In genomic region chr10:31318382-31318853, GRCh38 we compare ENCODE assay signal across 8 cellular contexts. TPM values are rescaled to one million over a fixed set of nuclear protein-coding genes. Genes with fewer than 3 reads are reported as not detected.
DNase-seq lines count a peak whose midpoint lies in the region; ATAC-seq and TF ChIP-seq lines count a peak whose summit lies in the region.

No MANE protein-coding gene starts in this region.

- peaks cover 57% of the 10 kb centered on the region for H3K4me1 Mint-ChIP-seq in nephron

- ATAC-seq in GM18520 (IDR thresholded peaks at IDR 0.05; ENCODE audit: unreplicated experiment) (peak; percentile 54), HG03025 (IDR thresholded peaks at IDR 0.05; ENCODE audit: low FRiP score, unreplicated experiment) (peak; percentile 78), thoracic aorta (ENCODE audit: insufficient number of reproducible peaks, low FRiP score, low read depth) (peak; percentile 19)

- CTCF ChIA-PET in AG04450 (lab: Charles Lee), result interaction anchor here (0.8 to 1.9 kb wide), 2 partner anchors 52 to 534 kb away, joined by 3 to 5 read pairs; no protein-coding TSS in a partner anchor

- peak overlapping the region; percentile 88 for H3K4me3 ChIP-seq in AG04450 (ENCODE audit: low read depth, low read length)
- peak overlapping the region; percentile 73 to 85 (median 82) for H3K4me3 ChIP-seq in fibroblast of lung (replicated peaks in 1 of 4; ENCODE audit: control extremely low read depth in 1 of 4, insufficient read depth in 1 of 4, low read depth in 3 of 4, low read length in 4 of 4)
- peak overlapping the region; percentile 94 for H3K4me3 ChIP-seq in thoracic aorta

- H3K27ac Mint-ChIP-seq in nephron, result peak overlapping the region; percentile 90 to 96 (median 94)

- H2AFZ ChIP-seq in fibroblast of lung (ENCODE audit: low read length), result peak overlapping the region; percentile 69

- no peaks in the 10 kb centered on the region; the same call in 1 of the 2 replicates for H3K9me3 ChIP-seq in AG04450 (ENCODE audit: control insufficient read depth, insufficient read depth, low read length)
- no peaks in the 10 kb centered on the region for H3K9me3 ChIP-seq in fibroblast of lung (ENCODE audit: control insufficient read depth, insufficient read depth, low read depth, low read length)
- no peaks in the 10 kb centered on the region for H3K9me3 ChIP-seq in thoracic aorta

- H3K27ac ChIP-seq in AG04450 (ENCODE audit: low read depth, low read length), result peak overlapping the region; percentile 93
- H3K27ac ChIP-seq in fibroblast of lung (ENCODE audit: insufficient read depth, low read length), result peak overlapping the region; percentile 96
- H3K27ac ChIP-seq in thoracic aorta, result peak overlapping the region; percentile 95 to 98

- no peaks in the 10 kb centered on the region for H3K27me3 Mint-ChIP-seq in nephron (ENCODE audit: low read depth)

- H3K4me1 ChIP-seq in fibroblast of lung (ENCODE audit: control insufficient read depth, extremely low read depth, insufficient read depth, low read length), result peaks cover 14% of the 10 kb centered on the region
- peaks cover 7 to 25% of the 10 kb centered on the region in 2 donors for H3K4me1 ChIP-seq in thoracic aorta (ENCODE audit: control insufficient read depth in 1 of 2, low read depth in 2 of 2)

- H4K20me1 ChIP-seq in fibroblast of lung (ENCODE audit: control insufficient read depth, extremely low read depth, insufficient read depth, low read length), result no peaks in the 10 kb centered on the region

- no peaks in the 10 kb centered on the region for H3K27me3 ChIP-seq in AG04450 (ENCODE audit: control insufficient read depth, insufficient read depth, low read length)
- no peaks in the 10 kb centered on the region for H3K27me3 ChIP-seq in fibroblast of lung (ENCODE audit: control insufficient read depth, insufficient read depth, low read length)
- no peaks in the 10 kb centered on the region for H3K27me3 ChIP-seq in thoracic aorta (replicated peaks; ENCODE audit: insufficient read depth)

- peaks cover 63% of the 10 kb centered on the region for H3K79me2 ChIP-seq in fibroblast of lung (ENCODE audit: control insufficient read depth, insufficient read depth, low read length)

- no peak for DNase-seq in AG04450 (ENCODE audit: low read depth, low spot score)
- DNase-seq in NOMO-1 treated with dmso at 0.1 percent for 144 hours (lab: John Stamatoyannopoulos, UW; ENCODE audit: unreplicated experiment), result peak; percentile 78
- peak; percentile 85 to 86 for DNase-seq in activated T-cell treated with anti-CD3 and anti-CD28 coated beads, Interleukin-2, amount 50 U/mL, for 48 hours
- DNase-seq in fibroblast of lung (ENCODE audit: low read depth in 2 of 2), result peak; percentile 69 to 84
- peak; percentile 40 for DNase-seq in thoracic aorta (ENCODE audit: low spot score)

- H3K4me2 ChIP-seq in fibroblast of lung (ENCODE audit: extremely low read depth, insufficient read depth, low read length), result peak overlapping the region; percentile 84

- no peak for TF ChIP-seq CTCF in AG04450 (IDR thresholded peaks at IDR 0.05; ENCODE audit: low read depth, low read length)
- TF ChIP-seq CTCF in fibroblast of lung (conservative IDR thresholded peaks at IDR 0.05 in 1 of 2, IDR thresholded peaks at IDR 0.05 in 1 of 2; ENCODE audit: low read depth in 1 of 2, low read length in 2 of 2), result no peak
- TF ChIP-seq CTCF in nephron (IDR thresholded peaks at IDR 0.05; ENCODE audit: unreplicated experiment in 3 of 3), result no peak
- no peak for TF ChIP-seq CTCF in thoracic aorta (IDR thresholded peaks at IDR 0.05)

- peak overlapping the region; percentile 88 for H3K9ac ChIP-seq in fibroblast of lung (ENCODE audit: insufficient read depth, low read length)

- no peaks in the 10 kb centered on the region for H3K9me3 Mint-ChIP-seq in nephron

- no peaks in the 10 kb centered on the region for H3K36me3 Mint-ChIP-seq in nephron (ENCODE audit: low read depth)

- peak overlapping the region; percentile 98 to 100 (median 99) for H3K4me3 Mint-ChIP-seq in nephron

- H3K36me3 ChIP-seq in fibroblast of lung (ENCODE audit: control insufficient read depth, insufficient read depth, low read length), result no peaks in the 10 kb centered on the region
- H3K36me3 ChIP-seq in thoracic aorta, result no peaks in the 10 kb centered on the region

- POLR2A ChIA-PET in AG04450 (lab: Yijun Ruan, JAX), result interaction anchor here (0.6 to 1.3 kb wide), 5 partner anchors 184 to 582 kb away, joined by 3 to 5 read pairs (median 4); partner anchors contain the start of gene ZNF438

RNA-seq across cellular contexts. Expression of gene ZEB1, which starts 0.6 kb away (rescaled TPM):
- polyA plus RNA-seq in AG04450 (2011; rRNA removed) (128 and 154 TPM in 2 replicates), fibroblast of lung (73.7 and 119 TPM in 2 replicates)
- 224 and 338 TPM in 2 replicates for polyA minus RNA-seq in AG04450 (2011; rRNA and poly(A)+ RNA removed)
- total RNA-seq in fibroblast of lung (172 and 221 TPM in 2 replicates), thoracic aorta (100 to 1,000 TPM; 101 to 179 TPM)
- 40.7 and 62.5 TPM in 2 replicates for polyA plus RNA-seq in fibroblast of lung (2012)
- 17.8 and 26.5 TPM in 2 replicates for polyA minus RNA-seq in fibroblast of lung (ENCODE audit: low replicate concordance)

Comparison
In these comparisons a context has a peak if more than half of its experiments do, and no peak if none do; other contexts are left out.
1. ATAC-seq: peak in every context shown above with its lines; median percentile 78 in HG03025; 54 in GM18520; 19 in thoracic aorta.